In the genomic region with DNA sequence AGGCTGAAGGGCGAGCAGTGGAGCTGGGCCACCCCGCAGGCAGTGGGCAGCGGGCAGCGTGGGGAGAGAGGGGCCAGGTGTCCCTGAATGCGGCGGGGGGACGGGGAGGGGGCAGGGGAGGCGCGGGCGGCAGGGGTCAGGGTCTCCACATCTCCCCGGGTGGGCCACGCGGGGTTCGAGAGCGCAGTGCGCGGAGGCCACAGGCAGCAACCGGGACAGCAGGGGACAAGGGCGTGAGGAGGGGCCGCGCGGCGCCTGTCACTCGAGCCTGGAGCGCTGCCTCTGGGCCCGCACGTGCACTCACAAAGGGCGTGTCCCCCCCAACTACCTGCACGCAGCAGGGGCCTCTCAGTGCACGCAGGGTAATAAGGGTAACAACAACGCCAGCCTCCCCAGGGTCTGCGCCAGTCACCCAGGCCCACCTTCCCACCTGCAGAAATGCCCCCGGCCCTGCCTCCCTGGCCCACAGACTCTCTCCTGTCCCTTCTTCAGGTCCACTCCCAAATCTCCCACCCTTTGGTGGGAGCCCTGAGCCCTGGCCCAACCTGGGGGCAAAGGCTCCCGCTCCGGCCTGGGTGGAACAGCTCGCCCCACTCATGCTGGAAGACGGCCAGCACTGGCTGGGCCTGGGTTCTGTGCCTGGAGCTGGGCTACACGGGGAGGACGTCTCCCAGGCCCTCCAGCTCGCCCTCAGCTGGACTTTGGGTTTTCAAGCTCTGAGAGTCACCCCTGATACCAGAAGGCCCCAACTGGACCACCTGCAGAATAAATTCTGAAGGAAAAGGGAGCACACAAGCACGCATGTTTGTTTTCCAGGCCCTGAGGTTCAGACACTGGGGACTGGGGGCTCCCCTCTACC, we compare ENCODE assay signal across 1 cellular context.
TF ChIP-seq lines count a peak whose summit lies in the region.

No MANE protein-coding gene starts in this region.

TF ChIP-seq in IMR-90, 13 proteins besides CTCF, POLR2A, EP300 and RAD21 (continued from another document):
- TF ChIP-seq, protein P1, sequence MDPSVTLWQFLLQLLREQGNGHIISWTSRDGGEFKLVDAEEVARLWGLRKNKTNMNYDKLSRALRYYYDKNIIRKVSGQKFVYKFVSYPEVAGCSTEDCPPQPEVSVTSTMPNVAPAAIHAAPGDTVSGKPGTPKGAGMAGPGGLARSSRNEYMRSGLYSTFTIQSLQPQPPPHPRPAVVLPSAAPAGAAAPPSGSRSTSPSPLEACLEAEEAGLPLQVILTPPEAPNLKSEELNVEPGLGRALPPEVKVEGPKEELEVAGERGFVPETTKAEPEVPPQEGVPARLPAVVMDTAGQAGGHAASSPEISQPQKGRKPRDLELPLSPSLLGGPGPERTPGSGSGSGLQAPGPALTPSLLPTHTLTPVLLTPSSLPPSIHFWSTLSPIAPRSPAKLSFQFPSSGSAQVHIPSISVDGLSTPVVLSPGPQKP (IDR thresholded peaks at IDR 0.05; ENCODE audit: borderline replicate concordance, low read depth, low read length): no peak
- TF ChIP-seq, protein P2, sequence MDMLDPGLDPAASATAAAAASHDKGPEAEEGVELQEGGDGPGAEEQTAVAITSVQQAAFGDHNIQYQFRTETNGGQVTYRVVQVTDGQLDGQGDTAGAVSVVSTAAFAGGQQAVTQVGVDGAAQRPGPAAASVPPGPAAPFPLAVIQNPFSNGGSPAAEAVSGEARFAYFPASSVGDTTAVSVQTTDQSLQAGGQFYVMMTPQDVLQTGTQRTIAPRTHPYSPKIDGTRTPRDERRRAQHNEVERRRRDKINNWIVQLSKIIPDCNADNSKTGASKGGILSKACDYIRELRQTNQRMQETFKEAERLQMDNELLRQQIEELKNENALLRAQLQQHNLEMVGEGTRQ (IDR thresholded peaks at IDR 0.05; ENCODE audit: low read depth, low read length): no peak
- no peak for TF ChIP-seq SMC3 (IDR thresholded peaks at IDR 0.05; ENCODE audit: low read depth, low read length)
